34 cellular contexts compared by ENCODE assay signal in genomic region chr4:60926624-60927023, GRCh38.
"Had no signal": no experiment of that assay in that cellular context is flagged by ENCODE, and none has a peak within 500 bp of the region (broad histone marks: within the 10 kb centered on the region; RNA-seq: fewer than 3 reads in every experiment).

No MANE protein-coding gene starts in this region.

- DNase-seq: Karpas-422, Kasumi-1, MG63, MM.1S, MV-4-11, NCI-H1048, NCI-H1092, NCI-H1092 treated with DMSO at 0.1 percent for 48 hours, NCI-H1105, NCI-H1105 treated with DMSO at 0.1 percent for 48 hours, NCI-H1417, NCI-H1417 treated with DMSO at 0.1 percent for 48 hours, NCI-H1436, NCI-H1436 treated with DMSO at 0.1 percent for 48 hours, NCI-H146, NCI-H1694, NCI-H1694 treated with DMSO at 0.1 percent for 48 hours, NCI-H187, NCI-H187 treated with DMSO at 0.1 percent for 48 hours, NCI-H1930, NCI-H2029, NCI-H2029 treated with DMSO at 0.1 percent for 48 hours, NCI-H2081, NCI-H2081 treated with DMSO at 0.1 percent for 48 hours, NCI-H2107, NCI-H2171, NCI-H2171 treated with DMSO at 0.1 percent for 48 hours, NCI-H2227 treated with DMSO at 0.1 percent for 48 hours, NCI-H226, NCI-H345, NCI-H446, NCI-H446 treated with DMSO at 0.1 percent for 48 hours, NCI-H510A, NCI-H510A treated with DMSO at 0.1 percent for 48 hours had no signal

- H3K9me3 ChIP-seq: MG63 had no signal

- H3K4me3 ChIP-seq: MG63 had no signal

- H3K27me3 ChIP-seq: MG63 had no signal

- H3K36me3 ChIP-seq: MG63 had no signal
